ENCODE assay signal across 10 cellular contexts in genomic region chr13:79401259-79402071, GRCh38. TPM values are rescaled to one million over a fixed set of nuclear protein-coding genes. Genes with fewer than 3 reads are reported as not detected.
A peak's percentile ranks its signal among the peaks of the same experiment; 100 is the strongest.
DNase-seq lines count a peak whose midpoint lies in the region; ATAC-seq, FAIRE-seq and TF ChIP-seq lines count a peak whose summit lies in the region.
"Had no signal": no experiment of that assay in that cellular context is flagged by ENCODE, and none has a peak within 500 bp of the region (broad histone marks: within the 10 kb centered on the region; RNA-seq: fewer than 3 reads in every experiment).

No MANE protein-coding gene starts in this region.

- H3K27me3 Mint-ChIP-seq in effector memory CD8-positive, alpha-beta T cell = no peaks in the 10 kb centered on the region

- no peaks in the 10 kb centered on the region for H3K9me3 Mint-ChIP-seq in effector memory CD8-positive, alpha-beta T cell

- no peak for TF ChIP-seq POLR2A in GM12891 (IDR thresholded peaks at IDR 0.05; ENCODE audit: low read depth, low read length)
- TF ChIP-seq POLR2A in sigmoid colon (IDR thresholded peaks at IDR 0.05) = no peak

- no peak overlapping the region for H3K4me3 ChIP-seq in sigmoid colon

- H3K4me1 Mint-ChIP-seq in effector memory CD8-positive, alpha-beta T cell (ENCODE audit: low read depth in 2 of 2) = peaks cover 33 to 37% of the 10 kb centered on the region in 2 donors

- H3K4me1 ChIP-seq in sigmoid colon = peaks cover 0 to 52% (median 41%) of the 10 kb centered on the region in 4 donors

- no peaks in the 10 kb centered on the region for H3K9me3 ChIP-seq in sigmoid colon

- H3K27me3 ChIP-seq in sigmoid colon = no peaks in the 10 kb centered on the region

- TF ChIP-seq CTCF in sigmoid colon (IDR thresholded peaks at IDR 0.05) = no peak

- no peak for DNase-seq in GM12891 (ENCODE audit: insufficient read length, low spot score)
- DNase-seq in effector memory CD8-positive, alpha-beta T cell = no peak
- no peak for DNase-seq in COLO829 (ENCODE audit: low spot score)
- no peak for DNase-seq in SHP77 treated with DMSO at 0.1 percent for 48 hours (lab: John Stamatoyannopoulos, UW)
- DNase-seq in KG1 (lab: John Stamatoyannopoulos, UW) = no peak
- DNase-seq in sigmoid colon = no peak
- DNase-seq: stimulated activated CD4-positive, alpha-beta T cell treated with anti-CD3 and anti-CD28 coated beads, Interleukin-2, amount 100 ng/mL, for 24 hours; WERI-Rb-1 had no signal

- H3K27ac ChIP-seq in sigmoid colon = peak overlapping the region in 1 of 4 donors; percentile 6
- H3K27ac ChIP-seq: WERI-Rb-1 had no signal

- no peak for TF ChIP-seq EP300 in sigmoid colon (IDR thresholded peaks at IDR 0.05)

- no peak overlapping the region for H3K4me3 Mint-ChIP-seq in effector memory CD8-positive, alpha-beta T cell

- FAIRE-seq in GM12891 (lab: Jason Lieb, UNC) = peak; percentile 89

- peaks cover 13% of the 10 kb centered on the region for H3K36me3 Mint-ChIP-seq in effector memory CD8-positive, alpha-beta T cell (ENCODE audit: insufficient read depth)

- H3K36me3 ChIP-seq in sigmoid colon = peaks cover 0 to 15% (median 0%) of the 10 kb centered on the region in 4 donors

- ATAC-seq in GM21526 (IDR thresholded peaks at IDR 0.05; ENCODE audit: low FRiP score, unreplicated experiment) (peak; percentile 41), HG03575 (IDR thresholded peaks at IDR 0.05; ENCODE audit: extremely low read depth, insufficient number of reproducible peaks, low FRiP score, unreplicated experiment) (peak; percentile 36)
- ATAC-seq in effector memory CD8-positive, alpha-beta T cell (replicated peaks) = peak; percentile 10

- no peak overlapping the region for H3K27ac Mint-ChIP-seq in effector memory CD8-positive, alpha-beta T cell

- WGBS in sigmoid colon, 2 donors = 44 to 60% methylated on average over 2 of the region's 2 CpGs

- intact Hi-C loops in sigmoid colon (cut with DNase I) = loop anchor here (10.0 kb wide), 2 partner anchors 747 to 1267 kb away; partner anchors contain the start of gene OBI1

TF ChIP-seq in GM12891, 5 proteins besides CTCF, POLR2A, EP300 and RAD21:
- no peak for TF ChIP-seq POLR2AphosphoS5 (IDR thresholded peaks at IDR 0.05; ENCODE audit: low read depth, low read length)
- peak; percentile 68 for TF ChIP-seq SPI1 (IDR thresholded peaks at IDR 0.05; ENCODE audit: low read depth, low read length)
- no peak for TF ChIP-seq POU2F2 (IDR thresholded peaks at IDR 0.05; ENCODE audit: low read depth, low read length)
- TF ChIP-seq TAF1 (IDR thresholded peaks at IDR 0.05; ENCODE audit: low read depth, low read length) = no peak

RNA-seq across cellular contexts. Expression of gene RBM26, which starts 4.6 kb away (rescaled TPM):
- 23.8 TPM for polyA plus RNA-seq in GM12891 (2012; ENCODE audit: low read depth, missing spikeins)
- total RNA-seq in sigmoid colon = 10 to 100 TPM; 29.6 to 47.4 (median 38.0) TPM
- polyA plus RNA-seq in sigmoid colon = 10 to 100 TPM in 1 of 3 donors, 1 to 10 TPM in 2; 4.8 to 19.9 (median 4.9) TPM
